20 cellular contexts compared by ENCODE assay signal in genomic region chr1:203706444-203706843, GRCh38.
"Had no signal": no experiment of that assay in that cellular context is flagged by ENCODE, and none has a peak within 500 bp of the region (broad histone marks: within the 10 kb centered on the region; RNA-seq: fewer than 3 reads in every experiment).

No MANE protein-coding gene starts in this region.

- H3K4me3 ChIP-seq: lung, ovary, right lobe of liver, spleen, stomach, testis, upper lobe of right lung had no signal

- DNase-seq: activated B cell treated with CpG ODN at 0.5 μM for 24 hours; activated CD4-positive, alpha-beta T cell treated with anti-CD3 and anti-CD28 coated beads for 48 hours; activated CD8-positive, alpha-beta T cell treated with anti-CD3 and anti-CD28 coated beads for 36 hours; activated gamma-delta T cell; activated naive CD8-positive, alpha-beta T cell treated with anti-CD3 and anti-CD28 coated beads for 36 hours; activated T-cell treated with anti-CD3 and anti-CD28 coated beads, Interleukin-2, amount 50 U/mL, for 4 hours; amygdala; brain microvascular endothelial cell; cerebellar nuclear complex; effector memory CD4-positive, alpha-beta T cell; erythroblast; foreskin melanocyte; left cardiac atrium; ovary; right lobe of liver; spleen; stomach; testis; upper lobe of right lung had no signal

- ATAC-seq: activated CD8-positive, alpha-beta T cell treated with anti-CD3 and anti-CD28 coated beads for 36 hours; activated T-cell treated with anti-CD3 and anti-CD28 coated beads, Interleukin-2, amount 50 U/mL, for 4 hours; left cardiac atrium; right lobe of liver; upper lobe of right lung had no signal

- H3K36me3 ChIP-seq: ovary had no signal

- H3K4me1 ChIP-seq: right lobe of liver, testis, upper lobe of right lung had no signal

- H3K27me3 ChIP-seq: brain microvascular endothelial cell, ovary, right lobe of liver, spleen, stomach, testis, upper lobe of right lung had no signal

- H3K27ac ChIP-seq: brain microvascular endothelial cell, ovary, right lobe of liver, spleen, stomach, testis, upper lobe of right lung had no signal

- H3K9me3 ChIP-seq: ovary, right lobe of liver, spleen, stomach, testis, upper lobe of right lung had no signal
